Comparison of ENCODE assay signal across 27 cellular contexts in genomic region chr3:103055021-103055420, GRCh38.
"Had no signal": no experiment of that assay in that cellular context is flagged by ENCODE, and none has a peak within 500 bp of the region (broad histone marks: within the 10 kb centered on the region; RNA-seq: fewer than 3 reads in every experiment).

No MANE protein-coding gene starts in this region.

- H3K36me3 Mint-ChIP-seq: activated CD4-positive, alpha-beta memory T cell treated with anti-CD3 and anti-CD28 coated beads for 36 hours; activated naive CD8-positive, alpha-beta T cell; brain; T-cell had no signal

- H3K4me3 ChIP-seq: K562, SK-N-MC had no signal

- H3K27me3 Mint-ChIP-seq: activated CD4-positive, alpha-beta memory T cell treated with anti-CD3 and anti-CD28 coated beads for 36 hours; activated T-helper 17 cell treated with anti-CD3 and anti-CD28 coated beads, Interleukin-2, amount 50 U/mL, for 72 hours; central memory CD8-positive, alpha-beta T cell had no signal

- H3K9me3 Mint-ChIP-seq: activated CD4-positive, alpha-beta memory T cell treated with anti-CD3 and anti-CD28 coated beads for 36 hours; activated naive CD4-positive, alpha-beta T cell treated with anti-CD3 and anti-CD28 coated beads for 36 hours; brain had no signal

- H3K4me3 Mint-ChIP-seq: activated CD4-positive, alpha-beta memory T cell treated with anti-CD3 and anti-CD28 coated beads for 36 hours; activated naive CD4-positive, alpha-beta T cell treated with anti-CD3 and anti-CD28 coated beads for 36 hours; activated naive CD8-positive, alpha-beta T cell; activated T-helper 17 cell treated with anti-CD3 and anti-CD28 coated beads, Interleukin-2, amount 50 U/mL, for 72 hours; brain; central memory CD8-positive, alpha-beta T cell; T-cell had no signal

- H3K4me1 Mint-ChIP-seq: activated T-helper 17 cell treated with anti-CD3 and anti-CD28 coated beads, Interleukin-2, amount 50 U/mL, for 72 hours; central memory CD8-positive, alpha-beta T cell; T-cell had no signal

- H3K27ac Mint-ChIP-seq: activated CD4-positive, alpha-beta memory T cell treated with anti-CD3 and anti-CD28 coated beads for 36 hours; activated naive CD4-positive, alpha-beta T cell treated with anti-CD3 and anti-CD28 coated beads for 36 hours; activated naive CD8-positive, alpha-beta T cell; activated T-helper 17 cell treated with anti-CD3 and anti-CD28 coated beads, Interleukin-2, amount 50 U/mL, for 72 hours; brain; T-cell had no signal

- H3K27ac ChIP-seq: SK-N-MC had no signal

- ATAC-seq: activated T-helper 17 cell treated with anti-CD3 and anti-CD28 coated beads, Interleukin-2, amount 50 U/mL, for 72 hours; K562; T-cell had no signal

- DNase-seq: activated CD4-positive, alpha-beta memory T cell treated with anti-CD3 and anti-CD28 coated beads for 36 hours; activated CD4-positive, alpha-beta T cell treated with anti-CD3 and anti-CD28 coated beads for 48 hours; activated CD4-positive, CD25-positive, alpha-beta regulatory T cell treated with anti-CD3 and anti-CD28 coated beads, Interleukin-2, amount 50 U/mL, for 72 hours; activated gamma-delta T cell; activated naive CD4-positive, alpha-beta T cell treated with anti-CD3 and anti-CD28 coated beads for 36 hours; activated T-cell treated with anti-CD3 and anti-CD28 coated beads for 4 hours; activated T-cell treated with anti-CD3 and anti-CD28 coated beads, Interleukin-2, amount 50 U/mL, for 48 hours; amygdala; Karpas-422; NCI-H1048; NCI-H146; NCI-H187 treated with DMSO at 0.1 percent for 48 hours; NCI-H2081 treated with DMSO at 0.1 percent for 48 hours; NCI-H2171; NCI-H2227 treated with DMSO at 0.1 percent for 48 hours; NCI-H446 treated with DMSO at 0.1 percent for 48 hours; NCI-H524 treated with DMSO at 0.1 percent for 48 hours; NCI-H748 treated with DMSO at 0.1 percent for 48 hours; T-cell; T-helper 2 cell had no signal

- FAIRE-seq: astrocyte, K562 had no signal
